ENCODE assay signal across 7 cellular contexts in the genomic region with DNA sequence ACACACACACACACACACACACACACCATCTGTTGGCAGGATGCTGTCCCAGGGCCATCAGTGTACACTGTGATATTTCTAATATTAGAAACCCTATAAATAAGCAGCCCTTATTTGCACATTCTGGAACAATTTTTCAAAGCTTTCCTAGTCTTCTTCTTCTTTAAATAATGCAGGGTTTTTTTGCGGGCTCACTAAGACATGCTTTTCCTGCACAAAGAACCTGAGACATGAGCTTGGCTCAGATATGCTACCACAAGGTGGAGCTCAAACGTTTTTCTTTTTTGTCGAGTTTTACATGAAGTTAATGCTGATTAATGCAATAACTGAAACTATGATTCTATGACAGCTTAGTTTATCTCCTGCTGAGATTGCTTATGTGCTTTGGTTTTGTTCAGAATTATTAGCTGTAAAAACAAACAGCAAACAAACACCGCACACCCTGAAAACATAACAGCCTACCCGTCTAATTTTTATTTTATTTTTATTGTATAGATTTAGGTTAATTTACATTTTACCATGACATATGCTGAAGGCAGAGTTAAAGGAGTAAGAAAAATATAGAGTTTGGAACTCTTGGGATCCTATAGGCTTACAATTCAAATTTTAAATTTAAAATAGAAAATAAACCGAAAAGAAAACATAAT.
DNase-seq lines count a peak whose midpoint lies in the region; ATAC-seq and TF ChIP-seq lines count a peak whose summit lies in the region.

No MANE protein-coding gene starts in this region.

- peak; percentile 77 for ATAC-seq in Panc1
- ATAC-seq in naive thymus-derived CD4-positive, alpha-beta T cell: peak; percentile 45

- CTCF ChIA-PET in Panc1 (lab: Charles Lee): interaction anchor here (0.6 to 1.7 kb wide), 3 partner anchors 166 to 243 kb away, joined by 3 to 7 read pairs (median 6); no protein-coding TSS in a partner anchor
- CTCF ChIA-PET in naive thymus-derived CD4-positive, alpha-beta T cell (lab: Charles Lee): interaction anchor here (0.7 to 1.4 kb wide), 2 partner anchors 11 to 164 kb away, joined by 3 read pairs; no protein-coding TSS in a partner anchor
- CTCF ChIA-PET in activated naive CD4-positive, alpha-beta T cell treated with anti-CD3 and anti-CD28 coated beads, Interleukin-2, amount 10 ng/mL, durations not matched to agents 7 days and 5 days (lab: Charles Lee): interaction anchor here (1.1 to 1.5 kb wide), 5 partner anchors 11 to 585 kb away, joined by 3 to 8 read pairs (median 4); no protein-coding TSS in a partner anchor

- POLR2A ChIA-PET in Panc1 (lab: Charles Lee): no interaction called here
- POLR2A ChIA-PET in naive thymus-derived CD4-positive, alpha-beta T cell (lab: Charles Lee): no interaction called here

- no peak overlapping the region for H3K27ac Mint-ChIP-seq in naive thymus-derived CD4-positive, alpha-beta T cell
- no peak overlapping the region for H3K27ac Mint-ChIP-seq in activated naive CD4-positive, alpha-beta T cell treated with anti-CD3 and anti-CD28 coated beads, Interleukin-2, amount 10 ng/mL, durations not matched to agents 7 days and 5 days

- no peaks in the 10 kb centered on the region for H3K9me3 Mint-ChIP-seq in naive thymus-derived CD4-positive, alpha-beta T cell
- no peaks in the 10 kb centered on the region for H3K9me3 Mint-ChIP-seq in activated naive CD4-positive, alpha-beta T cell treated with anti-CD3 and anti-CD28 coated beads, Interleukin-2, amount 10 ng/mL, durations not matched to agents 7 days and 5 days

- intact Hi-C loops in Panc1 (cut with micrococcal nuclease; ENCODE audit: unreplicated experiment): loop anchor here (5.0 kb wide), 1 partner anchor 165 kb away; no protein-coding TSS in a partner anchor
- intact Hi-C loops in naive thymus-derived CD4-positive, alpha-beta T cell (cut with micrococcal nuclease): loop anchor here (1.0 to 5.0 kb wide), 4 partner anchors 166 to 325 kb away; no protein-coding TSS in a partner anchor

- H3K4me1 Mint-ChIP-seq in naive thymus-derived CD4-positive, alpha-beta T cell: peaks cover 0 to 5% (median 0%) of the 10 kb centered on the region in 7 donors
- H3K4me1 Mint-ChIP-seq in activated naive CD4-positive, alpha-beta T cell treated with anti-CD3 and anti-CD28 coated beads, Interleukin-2, amount 10 ng/mL, durations not matched to agents 7 days and 5 days: no peaks in the 10 kb centered on the region

- DNase-seq in ELF-1 (ENCODE audit: low read depth, low spot score) (peak; percentile 18), HAP-1 (ENCODE audit: low spot score in 2 of 2) (peak; percentile 53 to 64), Panc1 (ENCODE audit: low read depth, low spot score) (no peak), erythroblast (lab: John Stamatoyannopoulos, UW) (peak; percentile 75 to 82), T-helper 9 cell (no peak)
- DNase-seq in naive thymus-derived CD4-positive, alpha-beta T cell: peak in 1 of 9 donors; percentile 4
- no peak for DNase-seq in activated naive CD4-positive, alpha-beta T cell treated with anti-CD3 and anti-CD28 coated beads, Interleukin-2, amount 10 ng/mL, durations not matched to agents 7 days and 5 days

- TF ChIP-seq CTCF in Panc1 (IDR thresholded peaks at IDR 0.05): peak; percentile 66

- H3K27me3 Mint-ChIP-seq in naive thymus-derived CD4-positive, alpha-beta T cell: peaks cover 0 to 5% (median 0%) of the 10 kb centered on the region in 5 donors
- H3K27me3 Mint-ChIP-seq in activated naive CD4-positive, alpha-beta T cell treated with anti-CD3 and anti-CD28 coated beads, Interleukin-2, amount 10 ng/mL, durations not matched to agents 7 days and 5 days: no peaks in the 10 kb centered on the region

- no peaks in the 10 kb centered on the region for H3K36me3 Mint-ChIP-seq in naive thymus-derived CD4-positive, alpha-beta T cell
- no peaks in the 10 kb centered on the region for H3K36me3 Mint-ChIP-seq in activated naive CD4-positive, alpha-beta T cell treated with anti-CD3 and anti-CD28 coated beads, Interleukin-2, amount 10 ng/mL, durations not matched to agents 7 days and 5 days

- no peak overlapping the region for H3K27ac ChIP-seq in Panc1 (ENCODE audit: low read length)
- H3K27ac ChIP-seq in naive thymus-derived CD4-positive, alpha-beta T cell (ENCODE audit: low read depth, low read length): no peak overlapping the region

- H3K4me1 ChIP-seq in HAP-1 (no peaks in the 10 kb centered on the region), Panc1 (ENCODE audit: control insufficient read depth, insufficient read depth, low read length) (no peaks in the 10 kb centered on the region)
- no peaks in the 10 kb centered on the region for H3K4me1 ChIP-seq in naive thymus-derived CD4-positive, alpha-beta T cell (ENCODE audit: control insufficient read depth in 2 of 2, insufficient read depth in 2 of 2, low read length in 2 of 2)

- H3K27me3 ChIP-seq in HAP-1 (ENCODE audit: low read depth): no peaks in the 10 kb centered on the region
- H3K27me3 ChIP-seq in Panc1 (ENCODE audit: control insufficient read depth, insufficient read depth, low read length): no peaks in the 10 kb centered on the region
- no peaks in the 10 kb centered on the region for H3K27me3 ChIP-seq in naive thymus-derived CD4-positive, alpha-beta T cell (ENCODE audit: control insufficient read depth in 2 of 2, insufficient read depth in 2 of 2, low read length in 2 of 2)

- no TSS peak for BruUV-seq in Panc1 (replicated peaks; lab: Mats Ljungman, UMichigan)

- TF ChIP-seq POLR2A in erythroblast (IDR thresholded peaks at IDR 0.05; ENCODE audit: low read length): no peak

- H3K4me3 Mint-ChIP-seq in naive thymus-derived CD4-positive, alpha-beta T cell: no peak overlapping the region
- no peak overlapping the region for H3K4me3 Mint-ChIP-seq in activated naive CD4-positive, alpha-beta T cell treated with anti-CD3 and anti-CD28 coated beads, Interleukin-2, amount 10 ng/mL, durations not matched to agents 7 days and 5 days

- H3K9me3 ChIP-seq in HAP-1 (no peaks in the 10 kb centered on the region), Panc1 (ENCODE audit: control insufficient read depth, insufficient read depth, low read depth, low read length) (no peaks in the 10 kb centered on the region)
- H3K9me3 ChIP-seq in naive thymus-derived CD4-positive, alpha-beta T cell (ENCODE audit: control insufficient read depth in 2 of 3, low read length in 3 of 3): no peaks in the 10 kb centered on the region

- in situ Hi-C loops in HAP-1 (cut with MboI; ENCODE audit: low sequenced_read_pairs) (no loop called here), Panc1 (cut with HindIII; ENCODE audit: low pct_unique_long_range_greater_than_20kb, low sequenced_read_pairs) (no loop called here)

- H3K4me3 ChIP-seq in HAP-1 (no peak overlapping the region), Panc1 (ENCODE audit: low read depth in 2 of 2, low read length in 2 of 2) (no peak overlapping the region)
- no peak overlapping the region for H3K4me3 ChIP-seq in naive thymus-derived CD4-positive, alpha-beta T cell (ENCODE audit: low read length)

- H3K36me3 ChIP-seq in HAP-1 (replicated peaks): no peaks in the 10 kb centered on the region
- H3K36me3 ChIP-seq in Panc1 (ENCODE audit: control insufficient read depth, insufficient read depth, low read length): no peaks in the 10 kb centered on the region
- H3K36me3 ChIP-seq in naive thymus-derived CD4-positive, alpha-beta T cell (ENCODE audit: control insufficient read depth in 2 of 3, insufficient read depth in 3 of 3, low read length in 3 of 3): no peaks in the 10 kb centered on the region

Comparison
In these comparisons a context has a peak if more than half of its experiments do, and no peak if none do; other contexts are left out.
1. DNase-seq: peak in ELF-1 (single experiment), HAP-1 (2 of 2) and erythroblast (2 of 2); none in Panc1 (single experiment), T-helper 9 cell (single experiment) and activated naive CD4-positive, alpha-beta T cell treated with anti-CD3 and anti-CD28 coated beads, Interleukin-2, amount 10 ng/mL, durations not matched to agents 7 days and 5 days (single experiment).